1 cellular context compared by ENCODE assay signal in genomic region chr11:59510917-59511589, GRCh38.
TF ChIP-seq lines count a peak whose summit lies in the region.

OR4D9 (plus strand) TSS chr11:59511539; CDS start chr11:59514913, 3,374 bp downstream.

TF ChIP-seq in GM23338, 12 proteins besides CTCF, POLR2A, EP300 and RAD21 (continued from another document):
- TF ChIP-seq ZNF462 (CRISPR knock-in tag; IDR thresholded peaks at IDR 0.05) (no peak), ZNF114 (CRISPR knock-in tag; IDR thresholded peaks at IDR 0.05) (no peak), EZH2 (IDR thresholded peaks at IDR 0.05; ENCODE audit: low read depth, unreplicated experiment) (no peak), JUNB (IDR thresholded peaks at IDR 0.05; ENCODE audit: unreplicated experiment) (no peak), CREB1 (CRISPR knock-in tag; IDR thresholded peaks at IDR 0.05; ENCODE audit: low read depth) (no peak), EZH2phosphoT487 (IDR thresholded peaks at IDR 0.05; ENCODE audit: unreplicated experiment) (no peak)
TF ChIP-seq in GM23338: peak in this region for 0.
